ENCODE assay signal across 13 cellular contexts in the genomic region with DNA sequence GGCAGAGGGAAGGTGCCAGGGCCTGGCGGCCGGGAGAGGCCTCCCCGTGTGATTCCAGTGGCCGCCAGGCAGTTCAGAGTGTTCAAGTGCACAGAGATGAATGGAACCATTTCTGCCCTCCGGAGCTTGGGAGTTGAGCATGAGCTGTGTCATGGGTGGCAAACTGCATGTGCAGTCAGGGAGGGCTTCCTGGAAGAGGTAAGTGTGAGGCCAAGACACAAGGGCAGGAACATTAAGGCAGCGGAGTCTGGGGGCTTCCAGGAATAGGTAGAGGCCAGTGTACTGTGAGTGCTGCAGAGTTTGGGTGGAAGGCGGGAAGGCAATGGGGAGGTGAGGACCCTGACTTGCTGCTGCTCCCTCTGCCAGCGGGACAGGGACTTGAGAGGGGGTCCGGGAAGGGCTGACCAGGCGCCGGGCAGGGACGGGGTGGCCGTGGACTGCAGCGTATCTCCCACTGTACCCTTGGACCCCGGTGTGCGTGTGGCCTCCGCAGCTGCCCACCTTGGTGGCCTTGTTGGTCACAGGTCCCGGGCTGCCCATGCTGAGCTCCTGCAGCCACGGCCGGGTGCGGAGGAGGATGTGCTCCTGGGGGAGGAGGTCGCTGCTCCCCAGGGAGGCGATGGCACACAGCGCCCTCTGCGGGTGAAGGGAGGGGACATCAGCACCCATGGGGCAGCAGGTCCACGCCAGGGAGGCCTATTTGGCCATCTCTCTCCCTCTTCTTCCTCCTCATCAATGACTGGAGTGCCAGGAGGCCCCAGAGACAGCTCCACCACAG. TPM values are rescaled to one million over a fixed set of nuclear protein-coding genes. Genes with fewer than 3 reads are reported as not detected.
DNase-seq lines count a peak whose midpoint lies in the region; ATAC-seq, FAIRE-seq and TF ChIP-seq lines count a peak whose summit lies in the region.
"Had no signal": no experiment of that assay in that cellular context is flagged by ENCODE, and none has a peak within 500 bp of the region (broad histone marks: within the 10 kb centered on the region; RNA-seq: fewer than 3 reads in every experiment).

No MANE protein-coding gene starts in this region.

- H3K27ac ChIP-seq in A549: no peak overlapping the region
- H3K27ac ChIP-seq in SK-N-SH (ENCODE audit: low read depth in 2 of 2, low read length in 1 of 2): no peak overlapping the region
- H3K27ac ChIP-seq in left ventricle myocardium inferior (replicated peaks): no peak overlapping the region
- H3K27ac ChIP-seq: prostate gland had no signal

- H3K4me2 ChIP-seq in A549 (no peak overlapping the region), SK-N-SH (no peak overlapping the region)

- peak; percentile 34 to 60; a peak in 2 of 5 replicates for TF ChIP-seq RAD21 in A549 (conservative IDR thresholded peaks at IDR 0.05 in 1 of 2, IDR thresholded peaks at IDR 0.05 in 1 of 2)
- peak; percentile 32 for TF ChIP-seq RAD21 in SK-N-SH (IDR thresholded peaks at IDR 0.05; ENCODE audit: low read length)

- no peaks in the 10 kb centered on the region for H3K79me2 ChIP-seq in SK-N-SH (ENCODE audit: insufficient read depth)

- no peak for FAIRE-seq in A549 (lab: Jason Lieb, UNC)
- FAIRE-seq: GM19239 had no signal

- TF ChIP-seq CTCF in A549 (IDR thresholded peaks at IDR 0.05) (peak; percentile 50), GM12875 (IDR thresholded peaks at IDR 0.05; ENCODE audit: borderline replicate concordance, insufficient read depth, low read depth, low read length) (peak; percentile 65), SK-N-SH (IDR thresholded peaks at IDR 0.05) (peak; percentile 52), left ventricle myocardium inferior (IDR thresholded peaks at IDR 0.05; ENCODE audit: borderline replicate concordance) (peak; percentile 25)

- WGBS in A549 (ENCODE audit: missing lambda C conversion rate): 74% methylated on average over 26 of the region's 26 CpGs
- 92% methylated on average over 22 of the region's 26 CpGs for WGBS in SK-N-SH (ENCODE audit: low lambda C conversion rate)

- no peak overlapping the region for H3K4me3 ChIP-seq in A549
- no peak overlapping the region for H3K4me3 ChIP-seq in GM12875 (ENCODE audit: low read depth, low read length)
- H3K4me3 ChIP-seq in SK-N-SH (ENCODE audit: low read depth in 2 of 2, low read length in 1 of 2): no peak overlapping the region
- H3K4me3 ChIP-seq in left ventricle myocardium inferior: no peak overlapping the region
- H3K4me3 ChIP-seq: prostate gland had no signal

- no peak for TF ChIP-seq POLR2A in A549 (IDR thresholded peaks at IDR 0.05; ENCODE audit: low read length)

- no peaks in the 10 kb centered on the region for H4K20me1 ChIP-seq in SK-N-SH (ENCODE audit: insufficient read depth)

- peak; percentile 44 to 81; a peak in 5 of 6 replicates for ATAC-seq in A549
- no peak for ATAC-seq in HG02588 (IDR thresholded peaks at IDR 0.05; ENCODE audit: unreplicated experiment)
- ATAC-seq in GM19463 (IDR thresholded peaks at IDR 0.05; ENCODE audit: unreplicated experiment): no peak

- peaks cover 13% of the 10 kb centered on the region for H3F3A ChIP-seq in SK-N-SH (replicated peaks; ENCODE audit: insufficient read depth)

- H3K9ac ChIP-seq in SK-N-SH: no peak overlapping the region

- H3K27me3 ChIP-seq in SK-N-SH (ENCODE audit: insufficient read depth) (no peaks in the 10 kb centered on the region), left ventricle myocardium inferior (ENCODE audit: low read depth) (no peaks in the 10 kb centered on the region)

- H3K4me1 ChIP-seq in A549: no peaks in the 10 kb centered on the region
- no peaks in the 10 kb centered on the region for H3K4me1 ChIP-seq in SK-N-SH (ENCODE audit: control insufficient read depth in 1 of 2, insufficient read depth in 2 of 2, low read depth in 1 of 2, low read length in 1 of 2)
- no peaks in the 10 kb centered on the region for H3K4me1 ChIP-seq in left ventricle myocardium inferior
- H3K4me1 ChIP-seq: prostate gland had no signal

- CTCF ChIA-PET in A549 (lab: Yijun Ruan, JAX) (interaction anchor here (0.6 to 13.0 kb wide), 26 partner anchors 9 to 254 kb away, joined by 3 to 153 read pairs (median 4); partner anchors contain the start of genes NDUFAF8 and TEPSIN), SK-N-SH (lab: Yijun Ruan, JAX) (interaction anchor here (0.8 to 4.4 kb wide), 6 partner anchors 9 to 128 kb away, joined by 3 to 23 read pairs (median 4); partner anchors contain the start of genes NDUFAF8 and TEPSIN)

- H3K9me3 ChIP-seq in A549: peaks cover 8% of the 10 kb centered on the region; the same call in 2 of the 3 replicates
- no peaks in the 10 kb centered on the region for H3K9me3 ChIP-seq in SK-N-SH
- peaks cover 8% of the 10 kb centered on the region for H3K9me3 ChIP-seq in left ventricle myocardium inferior (replicated peaks)
- H3K9me3 ChIP-seq: prostate gland had no signal

- no peaks in the 10 kb centered on the region for H3K9me2 ChIP-seq in SK-N-SH

- POLR2A ChIA-PET in A549 (lab: Yijun Ruan, JAX) (no interaction called here), SK-N-SH (lab: Yijun Ruan, JAX) (interaction anchor here (0.5 to 2.7 kb wide), 2 partner anchors 8 to 77 kb away, joined by 3 to 9 read pairs; partner anchors contain the start of genes NDUFAF8 and TEPSIN)

- H3K36me3 ChIP-seq in SK-N-SH (replicated peaks in 1 of 2; ENCODE audit: control insufficient read depth in 1 of 2, insufficient read depth in 2 of 2, low read length in 1 of 2) (peaks cover 0 to 46% of the 10 kb centered on the region in 2 experiments), left ventricle myocardium inferior (peaks cover 44% of the 10 kb centered on the region)

- no peak overlapping the region for H2AFZ ChIP-seq in SK-N-SH (ENCODE audit: low read depth)

- peak; percentile 56 to 79 for DNase-seq in A549 (ENCODE audit: low read depth in 1 of 2, low spot score in 1 of 2)
- peak; percentile 80 for DNase-seq in SK-N-SH
- no peak for DNase-seq in left ventricle myocardium inferior
- DNase-seq in globus pallidus (ENCODE audit: low spot score): no peak
- no peak for DNase-seq in H4 (ENCODE audit: low spot score)
- DNase-seq: activated CD4-positive, alpha-beta T cell treated with anti-CD3 and anti-CD28 coated beads, Interleukin-2, amount 10 ng/mL, durations not matched to agents 24 days and 14 days; aorta; NCI-H524 treated with DMSO at 0.1 percent for 48 hours had no signal

- intact Hi-C loops in left ventricle myocardium inferior (cut with micrococcal nuclease): no loop called here

- TF ChIP-seq EP300 in A549 (IDR thresholded peaks at IDR 0.05): no peak
- TF ChIP-seq EP300 in SK-N-SH (IDR thresholded peaks at IDR 0.05; ENCODE audit: borderline replicate concordance in 1 of 2, low read depth in 1 of 2, low read length in 1 of 2): no peak

TF ChIP-seq in A549, 52 proteins besides CTCF, POLR2A, EP300 and RAD21 (continues in another document):
- TF ChIP-seq KDM5A (IDR thresholded peaks at IDR 0.05) (no peak), MAX (IDR thresholded peaks at IDR 0.05) (no peak), ZFP36 (IDR thresholded peaks at IDR 0.05; ENCODE audit: borderline replicate concordance, partially characterized antibody) (peak; percentile 89), SMC3 (IDR thresholded peaks at IDR 0.05) (peak; percentile 30; the same call in 2 of the 3 replicates)

TF ChIP-seq in SK-N-SH, 30 proteins besides CTCF, POLR2A, EP300 and RAD21:
- TF ChIP-seq POLR2AphosphoS5 (IDR thresholded peaks at IDR 0.05; ENCODE audit: low read depth, low read length) (no peak), SMC3 (IDR thresholded peaks at IDR 0.05; ENCODE audit: low read depth, low read length) (peak; percentile 12; the same call in 1 of the 2 replicates), USF2 (IDR thresholded peaks at IDR 0.05; ENCODE audit: borderline replicate concordance, low read depth, low read length) (no peak)

RNA-seq across cellular contexts. Expression of gene CEP131, which starts 7.5 kb away (rescaled TPM):
- polyA plus RNA-seq in A549 (2011; rRNA removed) (2.6 and 3.3 TPM in 2 replicates), A549 (2017; fragmentation: RNase III; extraction: RNeasy Plus Mini Kit Qiagen cat#74134 plus additional on column Dnase treatment) (10.3 to 11.5 TPM (median 10.5 TPM) in 3 replicates), SK-N-SH (2012; rRNA removed) (26.5 and 34.8 TPM in 2 replicates)
- polyA plus RNA-seq in A549 (2012; cell fraction: cytosol; rRNA removed): 15.6 and 18.3 TPM in 2 replicates
- 39.7 and 52.0 TPM in 2 replicates for polyA plus RNA-seq in A549 (2012; cell fraction: nucleus; rRNA removed)
- 0.54 and 3.8 TPM in 2 replicates for polyA minus RNA-seq in A549 (2011; rRNA and poly(A)+ RNA removed)
- 12.9 and 16.3 TPM in 2 replicates for polyA plus RNA-seq in SK-N-SH (2012; cell fraction: cytosol; rRNA removed)
- polyA plus RNA-seq in SK-N-SH (2012; cell fraction: nucleus; rRNA removed): 196 and 378 TPM in 2 replicates
- total RNA-seq in left ventricle myocardium inferior: 7.6 TPM
- total RNA-seq in H4 (2014; rRNA removed; shearing (Covaris generic)): 5.3 and 11.3 TPM in 2 replicates

RNA-seq across cellular contexts. Expression of gene TEPSIN, which starts 8.6 kb away (rescaled TPM):
- 12.5 TPM in 2 replicates for polyA plus RNA-seq in A549 (2011; rRNA removed)
- 29.0 and 39.6 TPM in 2 replicates for polyA plus RNA-seq in A549 (2012; cell fraction: cytosol; rRNA removed)
- 220 and 367 TPM in 2 replicates for polyA plus RNA-seq in A549 (2012; cell fraction: nucleus; rRNA removed)
- polyA plus RNA-seq in A549 (2017; fragmentation: RNase III; extraction: RNeasy Plus Mini Kit Qiagen cat#74134 plus additional on column Dnase treatment): 26.1 to 31.3 TPM (median 30.4 TPM) in 3 replicates
- 10.9 and 11.4 TPM in 2 replicates for polyA minus RNA-seq in A549 (2011; rRNA and poly(A)+ RNA removed)
- polyA plus RNA-seq in SK-N-SH (2012; rRNA removed): 35.3 and 36.1 TPM in 2 replicates
- 4.6 and 9.6 TPM in 2 replicates for polyA plus RNA-seq in SK-N-SH (2012; cell fraction: cytosol; rRNA removed)
- 379 and 617 TPM in 2 replicates for polyA plus RNA-seq in SK-N-SH (2012; cell fraction: nucleus; rRNA removed)
- total RNA-seq in left ventricle myocardium inferior: 15.9 TPM
- 3.4 and 4.0 TPM in 2 replicates for total RNA-seq in H4 (2014; rRNA removed; shearing (Covaris generic))

RNA-seq across cellular contexts. Expression of gene NDUFAF8, which starts 8.9 kb away (rescaled TPM):
- polyA plus RNA-seq in A549 (2011; rRNA removed) (198 and 308 TPM in 2 replicates), A549 (2017; fragmentation: RNase III; extraction: RNeasy Plus Mini Kit Qiagen cat#74134 plus additional on column Dnase treatment) (173 to 192 TPM (median 179 TPM) in 3 replicates), SK-N-SH (2012; rRNA removed) (194 and 229 TPM in 2 replicates)
- polyA plus RNA-seq in A549 (2012; cell fraction: cytosol; rRNA removed): 178 and 226 TPM in 2 replicates
- 66.7 and 81.5 TPM in 2 replicates for polyA plus RNA-seq in A549 (2012; cell fraction: nucleus; rRNA removed)
- polyA minus RNA-seq in A549 (2011; rRNA and poly(A)+ RNA removed): 24.9 and 39.2 TPM in 2 replicates
- polyA plus RNA-seq in SK-N-SH (2012; cell fraction: cytosol; rRNA removed): 230 and 349 TPM in 2 replicates
- polyA plus RNA-seq in SK-N-SH (2012; cell fraction: nucleus; rRNA removed): 139 and 227 TPM in 2 replicates
- total RNA-seq in left ventricle myocardium inferior: 61.5 TPM
- total RNA-seq in H4 (2014; rRNA removed; shearing (Covaris generic)): 47.4 and 77.7 TPM in 2 replicates

Comparison
In these comparisons a context has a peak if more than half of its experiments do, and no peak if none do; other contexts are left out.
1. ATAC-seq: peak in A549 (2 of 2); none in HG02588 (single experiment) and GM19463 (single experiment).
2. DNase-seq: peak in A549 (2 of 2) and SK-N-SH (single experiment); none in left ventricle myocardium inferior (single experiment), globus pallidus (single experiment) and H4 (single experiment).
3. Of the 12 proteins assayed by ChIP-seq in both A549 and SK-N-SH: peak only in A549: none; only in SK-N-SH: none; in both: CTCF, RAD21 and SMC3; in neither: 9.
4. Peak in every context shown above with its lines, with median percentiles within 50 percentile points of each other: CTCF ChIP-seq.